ENCODE assay signal across 16 cellular contexts in genomic region chr9:21267806-21268657, GRCh38. TPM values are rescaled to one million over a fixed set of nuclear protein-coding genes. Genes with fewer than 3 reads are reported as not detected.
A peak's percentile ranks its signal among the peaks of the same experiment; 100 is the strongest.
DNase-seq lines count a peak whose midpoint lies in the region; ATAC-seq and TF ChIP-seq lines count a peak whose summit lies in the region.
"Had no signal": no experiment of that assay in that cellular context is flagged by ENCODE, and none has a peak within 500 bp of the region (broad histone marks: within the 10 kb centered on the region; RNA-seq: fewer than 3 reads in every experiment).

No MANE protein-coding gene starts in this region.

- H3K27me3 ChIP-seq in neural progenitor cell: peaks cover 72% of the 10 kb centered on the region

- CTCF ChIA-PET in activated CD4-positive, alpha-beta T cell treated with anti-CD3 and anti-CD28 coated beads for 36 hours (lab: Charles Lee): interaction anchor here (0.7 to 0.9 kb wide), 2 partner anchors 16 to 189 kb away, joined by 3 read pairs; no protein-coding TSS in a partner anchor

- H3F3A ChIP-seq in neural progenitor cell (ENCODE audit: low read depth): no peaks in the 10 kb centered on the region

- peaks cover 5% of the 10 kb centered on the region for H3K4me1 ChIP-seq in neural progenitor cell
- H3K4me1 ChIP-seq: psoas muscle had no signal

- in situ Hi-C loops in GM13976 (cut with MboI; ENCODE audit: low sequenced_read_pairs, unreplicated experiment): no loop called here

- POLR2A ChIA-PET in activated CD4-positive, alpha-beta T cell treated with anti-CD3 and anti-CD28 coated beads for 36 hours (lab: Charles Lee): no interaction called here

- H3K4me3 Mint-ChIP-seq in neural progenitor cell (no peak overlapping the region), nephron progenitor cell (no peak overlapping the region)
- H3K4me3 Mint-ChIP-seq in stimulated activated effector memory CD8-positive, alpha-beta T cell treated with anti-CD3 and anti-CD28 coated beads, Interleukin-12 subunit alpha, Interleukin-12 subunit beta, amount 100 ng/mL, for 72 hours: no peak overlapping the region
- no peak overlapping the region for H3K4me3 Mint-ChIP-seq in activated CD4-positive, alpha-beta T cell treated with anti-CD3 and anti-CD28 coated beads for 36 hours
- H3K4me3 Mint-ChIP-seq: activated CD4-positive, alpha-beta T cell treated with anti-CD3 and anti-CD28 coated beads, Interleukin-2, amount 10 ng/mL, durations not matched to agents 24 days and 14 days had no signal

- peak overlapping the region; percentile 50 for H2AFZ ChIP-seq in neural progenitor cell (replicated peaks)

- H3K36me3 ChIP-seq in neural progenitor cell: no peaks in the 10 kb centered on the region

- H3K27ac Mint-ChIP-seq in neural progenitor cell: no peak overlapping the region
- H3K27ac Mint-ChIP-seq in nephron progenitor cell: no peak overlapping the region
- no peak overlapping the region for H3K27ac Mint-ChIP-seq in stimulated activated effector memory CD8-positive, alpha-beta T cell treated with anti-CD3 and anti-CD28 coated beads, Interleukin-12 subunit alpha, Interleukin-12 subunit beta, amount 100 ng/mL, for 72 hours
- no peak overlapping the region for H3K27ac Mint-ChIP-seq in activated CD4-positive, alpha-beta T cell treated with anti-CD3 and anti-CD28 coated beads for 36 hours
- H3K27ac Mint-ChIP-seq: activated CD4-positive, alpha-beta T cell treated with anti-CD3 and anti-CD28 coated beads, Interleukin-2, amount 10 ng/mL, durations not matched to agents 24 days and 14 days had no signal

- peaks cover 2% of the 10 kb centered on the region for H3K27me3 Mint-ChIP-seq in neural progenitor cell (ENCODE audit: insufficient read depth, low read depth)
- peaks cover 77% of the 10 kb centered on the region for H3K27me3 Mint-ChIP-seq in nephron progenitor cell (ENCODE audit: low read depth, poor library complexity)
- peaks cover 6% of the 10 kb centered on the region for H3K27me3 Mint-ChIP-seq in activated CD4-positive, alpha-beta T cell treated with anti-CD3 and anti-CD28 coated beads for 36 hours

- intact Hi-C loops in activated CD4-positive, alpha-beta T cell treated with anti-CD3 and anti-CD28 coated beads for 36 hours (cut with DNase I, micrococcal nuclease): no loop called here

- H3K36me3 Mint-ChIP-seq in neural progenitor cell: no peaks in the 10 kb centered on the region
- H3K36me3 Mint-ChIP-seq in nephron progenitor cell (ENCODE audit: low read depth): no peaks in the 10 kb centered on the region
- no peaks in the 10 kb centered on the region for H3K36me3 Mint-ChIP-seq in stimulated activated effector memory CD8-positive, alpha-beta T cell treated with anti-CD3 and anti-CD28 coated beads, Interleukin-12 subunit alpha, Interleukin-12 subunit beta, amount 100 ng/mL, for 72 hours
- H3K36me3 Mint-ChIP-seq in activated CD4-positive, alpha-beta T cell treated with anti-CD3 and anti-CD28 coated beads for 36 hours (ENCODE audit: low read depth): no peaks in the 10 kb centered on the region

- no peak overlapping the region for H3K4me3 ChIP-seq in neural progenitor cell
- H3K4me3 ChIP-seq: lung, psoas muscle had no signal

- H3K9me3 Mint-ChIP-seq in neural progenitor cell (peaks cover 2% of the 10 kb centered on the region), nephron progenitor cell (peaks cover 18% of the 10 kb centered on the region)
- no peaks in the 10 kb centered on the region for H3K9me3 Mint-ChIP-seq in stimulated activated effector memory CD8-positive, alpha-beta T cell treated with anti-CD3 and anti-CD28 coated beads, Interleukin-12 subunit alpha, Interleukin-12 subunit beta, amount 100 ng/mL, for 72 hours
- H3K9me3 Mint-ChIP-seq in activated CD4-positive, alpha-beta T cell treated with anti-CD3 and anti-CD28 coated beads for 36 hours (ENCODE audit: low read depth): peaks cover 3% of the 10 kb centered on the region
- H3K9me3 Mint-ChIP-seq: activated CD4-positive, alpha-beta T cell treated with anti-CD3 and anti-CD28 coated beads, Interleukin-2, amount 10 ng/mL, durations not matched to agents 24 days and 14 days had no signal

- H3K79me2 ChIP-seq in neural progenitor cell (ENCODE audit: low read depth): no peaks in the 10 kb centered on the region

- no peak overlapping the region for H3K4me2 ChIP-seq in neural progenitor cell

- H3K4me1 Mint-ChIP-seq in neural progenitor cell: no peaks in the 10 kb centered on the region
- H3K4me1 Mint-ChIP-seq in nephron progenitor cell: no peaks in the 10 kb centered on the region
- H3K4me1 Mint-ChIP-seq in stimulated activated effector memory CD8-positive, alpha-beta T cell treated with anti-CD3 and anti-CD28 coated beads, Interleukin-12 subunit alpha, Interleukin-12 subunit beta, amount 100 ng/mL, for 72 hours: no peaks in the 10 kb centered on the region
- no peaks in the 10 kb centered on the region for H3K4me1 Mint-ChIP-seq in activated CD4-positive, alpha-beta T cell treated with anti-CD3 and anti-CD28 coated beads for 36 hours
- H3K4me1 Mint-ChIP-seq: activated CD4-positive, alpha-beta T cell treated with anti-CD3 and anti-CD28 coated beads, Interleukin-2, amount 10 ng/mL, durations not matched to agents 24 days and 14 days had no signal

- no peaks in the 10 kb centered on the region for H3K9me3 ChIP-seq in neural progenitor cell (ENCODE audit: low read depth)
- H3K9me3 ChIP-seq: psoas muscle had no signal

- no peak overlapping the region for H3K27ac ChIP-seq in neural progenitor cell
- H3K27ac ChIP-seq: psoas muscle had no signal

- DNase-seq in neural progenitor cell (ENCODE audit: low spot score): no peak
- DNase-seq in GM13976 (ENCODE audit: low spot score): no peak
- DNase-seq in nephron progenitor cell: no peak
- no peak for DNase-seq in stimulated activated effector memory CD8-positive, alpha-beta T cell treated with anti-CD3 and anti-CD28 coated beads, Interleukin-12 subunit alpha, Interleukin-12 subunit beta, amount 100 ng/mL, for 72 hours (ENCODE audit: low spot score in 2 of 2)
- no peak for DNase-seq in activated CD4-positive, alpha-beta T cell treated with anti-CD3 and anti-CD28 coated beads for 36 hours
- DNase-seq: activated CD4-positive, alpha-beta T cell treated with anti-CD3 and anti-CD28 coated beads, Interleukin-2, amount 10 ng/mL, durations not matched to agents 24 days and 14 days; activated naive CD4-positive, alpha-beta T cell treated with Interleukin-2 at 50 U/mL for 16 hours; central memory CD4-positive, alpha-beta T cell; NCI-H1694; psoas muscle had no signal

- peak; percentile 44 for ATAC-seq in GM19025 (IDR thresholded peaks at IDR 0.05; ENCODE audit: low read depth, unreplicated experiment)
- peak; percentile 74 for ATAC-seq in GM21825 (IDR thresholded peaks at IDR 0.05; ENCODE audit: unreplicated experiment)
- ATAC-seq in HG03457 (IDR thresholded peaks at IDR 0.05; ENCODE audit: unreplicated experiment): peak; percentile 45
- ATAC-seq in stimulated activated effector memory CD8-positive, alpha-beta T cell treated with anti-CD3 and anti-CD28 coated beads, Interleukin-12 subunit alpha, Interleukin-12 subunit beta, amount 100 ng/mL, for 72 hours: no peak
- no peak for ATAC-seq in activated CD4-positive, alpha-beta T cell treated with anti-CD3 and anti-CD28 coated beads for 36 hours
- ATAC-seq: HCT116, psoas muscle had no signal

- no peak overlapping the region for H3K9ac ChIP-seq in neural progenitor cell

- H4K20me1 ChIP-seq in neural progenitor cell (ENCODE audit: low read depth): no peaks in the 10 kb centered on the region

- TF ChIP-seq CTCF in neural progenitor cell (IDR thresholded peaks at IDR 0.05) (no peak), GM13976 (IDR thresholded peaks at IDR 0.05; ENCODE audit: borderline replicate concordance, control extremely low read depth, extremely low read depth, insufficient read depth, missing control alignments) (no peak), nephron progenitor cell (IDR thresholded peaks at IDR 0.05) (no peak)

RNA-seq across cellular contexts. Expression of gene IFNA14, which starts 28.2 kb away (rescaled TPM):
- not detected in 2 replicates for total RNA-seq in neural progenitor cell (ENCODE audit: low replicate concordance)
- not detected for total RNA-seq in activated CD4-positive, alpha-beta T cell treated with anti-CD3 and anti-CD28 coated beads for 36 hours
- total RNA-seq: activated CD4-positive, alpha-beta T cell treated with anti-CD3 and anti-CD28 coated beads, Interleukin-2, amount 10 ng/mL, durations not matched to agents 24 days and 14 days; epithelial cell of proximal tubule; lung; psoas muscle had no signal

RNA-seq across cellular contexts. Expression of gene IFNA5, which starts 37.1 kb away (rescaled TPM):
- total RNA-seq in neural progenitor cell (ENCODE audit: low replicate concordance): 0.21 TPM in 1 of 2 replicates, not detected in the other
- total RNA-seq in activated CD4-positive, alpha-beta T cell treated with anti-CD3 and anti-CD28 coated beads for 36 hours: not detected
- total RNA-seq: activated CD4-positive, alpha-beta T cell treated with anti-CD3 and anti-CD28 coated beads, Interleukin-2, amount 10 ng/mL, durations not matched to agents 24 days and 14 days; epithelial cell of proximal tubule; psoas muscle had no signal

RNA-seq across cellular contexts. Expression of gene IFNA17, which starts 40.0 kb away (rescaled TPM):
- total RNA-seq in neural progenitor cell (ENCODE audit: low replicate concordance): not detected in 2 replicates
- total RNA-seq in activated CD4-positive, alpha-beta T cell treated with anti-CD3 and anti-CD28 coated beads for 36 hours: not detected
- total RNA-seq: activated CD4-positive, alpha-beta T cell treated with anti-CD3 and anti-CD28 coated beads, Interleukin-2, amount 10 ng/mL, durations not matched to agents 24 days and 14 days; epithelial cell of proximal tubule; lung; psoas muscle had no signal

RNA-seq across cellular contexts. Expression of gene IFNA16, which starts 50.9 kb away (rescaled TPM):
- total RNA-seq in neural progenitor cell (ENCODE audit: low replicate concordance): not detected in 2 replicates
- total RNA-seq in activated CD4-positive, alpha-beta T cell treated with anti-CD3 and anti-CD28 coated beads for 36 hours: not detected
- total RNA-seq: activated CD4-positive, alpha-beta T cell treated with anti-CD3 and anti-CD28 coated beads, Interleukin-2, amount 10 ng/mL, durations not matched to agents 24 days and 14 days; epithelial cell of proximal tubule; lung; psoas muscle had no signal

Comparison
In these comparisons a context has a peak if more than half of its experiments do, and no peak if none do; other contexts are left out.
1. ATAC-seq: peak in GM19025 (single experiment), GM21825 (single experiment) and HG03457 (single experiment); none in stimulated activated effector memory CD8-positive, alpha-beta T cell treated with anti-CD3 and anti-CD28 coated beads, Interleukin-12 subunit alpha, Interleukin-12 subunit beta, amount 100 ng/mL, for 72 hours (single experiment) and activated CD4-positive, alpha-beta T cell treated with anti-CD3 and anti-CD28 coated beads for 36 hours (single experiment).